13 cellular contexts compared by ENCODE assay signal in the genomic region with DNA sequence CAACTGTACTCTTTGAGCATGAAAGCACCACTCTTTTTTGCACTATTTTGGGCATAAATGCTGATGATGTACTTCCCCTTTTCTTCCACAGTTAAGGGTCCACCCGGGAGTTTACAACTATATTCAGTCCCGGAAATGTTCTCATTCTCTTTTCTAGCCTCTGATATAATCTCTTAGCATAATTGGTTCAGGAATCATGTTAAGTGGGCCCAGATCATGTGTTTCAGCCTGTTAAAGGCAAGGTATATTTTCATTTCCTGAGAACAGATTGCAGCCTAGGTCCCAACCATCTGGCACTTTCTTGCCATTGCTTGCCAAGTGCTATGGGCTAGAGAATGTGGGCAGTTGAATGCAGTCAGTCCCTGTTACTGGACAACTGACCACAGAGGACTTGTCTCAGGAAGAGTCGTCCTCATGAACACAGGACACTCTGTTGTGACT.
DNase-seq lines count a peak whose midpoint lies in the region; ATAC-seq, FAIRE-seq and TF ChIP-seq lines count a peak whose summit lies in the region.
"Had no signal": no experiment of that assay in that cellular context is flagged by ENCODE, and none has a peak within 500 bp of the region (broad histone marks: within the 10 kb centered on the region; RNA-seq: fewer than 3 reads in every experiment).

No MANE protein-coding gene starts in this region.

- CTCF ChIA-PET in Calu3 (lab: Charles Lee) = interaction anchor here (1.0 to 1.8 kb wide), 3 partner anchors 8 to 179 kb away, joined by 3 to 6 read pairs (median 3); no protein-coding TSS in a partner anchor

- no TSS peak for BruUV-seq in Calu3 (replicated peaks; lab: Mats Ljungman, UMichigan)

- no peaks in the 10 kb centered on the region for H3F3A ChIP-seq in OCI-LY1 (ENCODE audit: insufficient read depth, low read length)

- H3K36me3 Mint-ChIP-seq in naive B cell (peaks cover 6 to 24% of the 10 kb centered on the region in 2 donors), Calu3 (ENCODE audit: insufficient read depth, unreplicated experiment) (no peaks in the 10 kb centered on the region)

- H3K9me3 Mint-ChIP-seq in naive B cell (peaks cover 6 to 47% (median 30%) of the 10 kb centered on the region in 7 donors), Calu3 (ENCODE audit: low read depth, unreplicated experiment) (peaks cover 4% of the 10 kb centered on the region)

- H2AFZ ChIP-seq in OCI-LY1 (ENCODE audit: low read length) = no peak overlapping the region

- H3K27me3 Mint-ChIP-seq in naive B cell (no peaks in the 10 kb centered on the region), Calu3 (ENCODE audit: unreplicated experiment) (no peaks in the 10 kb centered on the region)

- ATAC-seq in HG03432 (IDR thresholded peaks at IDR 0.05; ENCODE audit: unreplicated experiment) = peak; percentile 72
- ATAC-seq in naive B cell (ENCODE audit: low read depth in 2 of 2) = peak; percentile 94 to 96
- no peak for ATAC-seq in GM18909 (IDR thresholded peaks at IDR 0.05; ENCODE audit: poor library complexity, unreplicated experiment)

- peak overlapping the region; percentile 48 to 86 (median 70) for H3K4me3 Mint-ChIP-seq in naive B cell
- no peak overlapping the region for H3K4me3 Mint-ChIP-seq in Calu3 (ENCODE audit: low read depth, unreplicated experiment)

- H3K79me2 ChIP-seq in OCI-LY1 (ENCODE audit: insufficient read depth, low read length) = no peaks in the 10 kb centered on the region

- peak overlapping the region; percentile 35; the same call in 1 of the 2 replicates for H3K4me2 ChIP-seq in OCI-LY1 (ENCODE audit: low read length)

- TF ChIP-seq CTCF in OCI-LY1 (IDR thresholded peaks at IDR 0.05; ENCODE audit: low read length) = no peak
- TF ChIP-seq CTCF in Calu3 (IDR thresholded peaks at IDR 0.05; ENCODE audit: unreplicated experiment) = no peak

- peak overlapping the region; percentile 24 to 97 (median 89) for H3K27ac Mint-ChIP-seq in naive B cell
- no peak overlapping the region for H3K27ac Mint-ChIP-seq in Calu3 (ENCODE audit: unreplicated experiment)

- H3K9me2 ChIP-seq in OCI-LY1 (ENCODE audit: low read depth, low read length) = no peaks in the 10 kb centered on the region

- intact Hi-C loops in Calu3 (cut with micrococcal nuclease; ENCODE audit: unreplicated experiment) (no loop called here), head of caudate nucleus (cut with DNase I) (no loop called here)

- H3K4me3 ChIP-seq in OCI-LY1 (ENCODE audit: low read depth, low read length, poor library complexity, severe bottlenecking) = no peak overlapping the region
- H3K4me3 ChIP-seq: dorsolateral prefrontal cortex had no signal

- no peak for TF ChIP-seq POLR2A in GM12892 (IDR thresholded peaks at IDR 0.05; ENCODE audit: low read depth, low read length)

- peak overlapping the region; percentile 76 for H3K27ac ChIP-seq in OCI-LY1 (ENCODE audit: low read depth, low read length, poor library complexity, severe bottlenecking)
- H3K27ac ChIP-seq: neutrophil had no signal

- peaks cover 40% of the 10 kb centered on the region for H3K4me1 ChIP-seq in OCI-LY1 (ENCODE audit: insufficient read depth, low read length, severe bottlenecking)

- H3K36me3 ChIP-seq in OCI-LY1 (ENCODE audit: insufficient read depth, low read length) = no peaks in the 10 kb centered on the region
- H3K36me3 ChIP-seq: neutrophil had no signal

- H3K9me3 ChIP-seq in OCI-LY1 (ENCODE audit: low read length) = 0 out of 2 replicates have a peak, but pooled peaks cover 9% of the 10 kb centered on the region

- H3K27me3 ChIP-seq in OCI-LY1 (ENCODE audit: insufficient read depth, low read length) = no peaks in the 10 kb centered on the region
- H3K27me3 ChIP-seq: dorsolateral prefrontal cortex, neutrophil had no signal

- DNase-seq in GM12892 (ENCODE audit: insufficient read length) = no peak
- DNase-seq in naive B cell = peak; percentile 58
- DNase-seq in Calu3 = no peak
- no peak for DNase-seq in stimulated activated CD4-positive, alpha-beta T cell treated with anti-CD3 and anti-CD28 coated beads, Interleukin-2, amount 100 ng/mL, for 48 hours
- DNase-seq in head of caudate nucleus = no peak
- DNase-seq: amniotic stem cell; stimulated activated CD4-positive, alpha-beta T cell treated with anti-CD3 and anti-CD28 coated beads, Interleukin-15, amount 100 ng/mL, for 24 hours had no signal

- peak; percentile 90 for FAIRE-seq in GM12892 (lab: Jason Lieb, UNC)
- FAIRE-seq: frontal cortex had no signal

- H4K20me1 ChIP-seq in OCI-LY1 (ENCODE audit: insufficient read depth, low read length) = no peaks in the 10 kb centered on the region

- peaks cover 29 to 32% (median 30%) of the 10 kb centered on the region in 3 donors for H3K4me1 Mint-ChIP-seq in naive B cell
- peaks cover 19% of the 10 kb centered on the region for H3K4me1 Mint-ChIP-seq in Calu3 (ENCODE audit: low read depth, unreplicated experiment)

- H3K9ac ChIP-seq in OCI-LY1 (ENCODE audit: low read length) = no peak overlapping the region
